Comparison of ENCODE assay signal across 8 cellular contexts in genomic region chr11:37449146-37449545, GRCh38.
DNase-seq lines count a peak whose midpoint lies in the region; ATAC-seq and TF ChIP-seq lines count a peak whose summit lies in the region.

No MANE protein-coding gene starts in this region.

- H3K9me2 ChIP-seq in OCI-LY7 (ENCODE audit: insufficient read depth, low read length) = no peaks in the 10 kb centered on the region

- intact Hi-C loops in OCI-LY7 (cut with micrococcal nuclease; ENCODE audit: unreplicated experiment) = no loop called here

- peak; percentile 0 to 54 for DNase-seq in NCI-H446 (lab: John Stamatoyannopoulos, UW)
- no peak for DNase-seq in NCI-H446 treated with DMSO at 0.1 percent for 48 hours (lab: John Stamatoyannopoulos, UW)
- no peak for DNase-seq in OCI-LY7 (ENCODE audit: low spot score)
- DNase-seq in fibroblast of the conjunctiva (ENCODE audit: low read depth) = peak; percentile 37
- peak; percentile 15 for DNase-seq in skeletal muscle cell (ENCODE audit: low read depth)
- no peak for DNase-seq in T-cell
- no peak for DNase-seq in hypothalamus (lab: John Stamatoyannopoulos, UW)
- no peak for DNase-seq in activated naive CD4-positive, alpha-beta T cell treated with anti-CD3 and anti-CD28 coated beads, Interleukin-2, amount 50 U/mL, for 16 hours

- ATAC-seq in T-cell (replicated peaks in 1 of 4) = no peak

- CTCF ChIA-PET in OCI-LY7 (lab: Charles Lee; ENCODE audit: unreplicated experiment) (no interaction called here), T-cell (lab: Charles Lee) (no interaction called here)

- H3K27ac ChIP-seq in OCI-LY7 (ENCODE audit: low read depth, low read length, poor library complexity, severe bottlenecking) = no peak overlapping the region

- H3K27ac Mint-ChIP-seq in T-cell = no peak overlapping the region

- no peaks in the 10 kb centered on the region for H3K36me3 Mint-ChIP-seq in T-cell

- peaks cover 5 to 18% (median 6%) of the 10 kb centered on the region in 3 donors for H3K9me3 Mint-ChIP-seq in T-cell

- no peaks in the 10 kb centered on the region for H3K27me3 Mint-ChIP-seq in T-cell

- no peak overlapping the region for H3K4me3 ChIP-seq in OCI-LY7 (ENCODE audit: low read depth, low read length, poor library complexity, severe bottlenecking)
- H3K4me3 ChIP-seq in skeletal muscle cell (ENCODE audit: low read depth, low read length) = no peak overlapping the region

- POLR2A ChIA-PET in OCI-LY7 (lab: Charles Lee) = no interaction called here
- POLR2A ChIA-PET in T-cell (lab: Charles Lee) = no interaction called here

- H4K20me1 ChIP-seq in OCI-LY7 (ENCODE audit: insufficient read depth, low read length) = no peaks in the 10 kb centered on the region

- H3K79me2 ChIP-seq in OCI-LY7 (ENCODE audit: insufficient read depth, low read depth, low read length) = no peaks in the 10 kb centered on the region

- H3K4me2 ChIP-seq in OCI-LY7 (ENCODE audit: low read length) = no peak overlapping the region

- no peak overlapping the region for H3K4me3 Mint-ChIP-seq in T-cell

- no peaks in the 10 kb centered on the region for H3K4me1 ChIP-seq in OCI-LY7 (ENCODE audit: insufficient read depth, low read length, poor library complexity, severe bottlenecking)

- 0 out of 2 replicates have a peak, but pooled peaks have one; percentile 37 for TF ChIP-seq CTCF in OCI-LY7 (conservative IDR thresholded peaks at IDR 0.05; ENCODE audit: low read length)

- no peaks in the 10 kb centered on the region for H3K36me3 ChIP-seq in OCI-LY7 (ENCODE audit: insufficient read depth, low read length)

- BruUV-seq in OCI-LY7 (replicated peaks; lab: Mats Ljungman, UMichigan) = no TSS peak

- no peaks in the 10 kb centered on the region for H3K4me1 Mint-ChIP-seq in T-cell

- no peak overlapping the region for H2AFZ ChIP-seq in OCI-LY7 (ENCODE audit: low read length)

- H3K9me3 ChIP-seq in OCI-LY7 (ENCODE audit: low read length) = no peaks in the 10 kb centered on the region

Comparison
In these comparisons a context has a peak if more than half of its experiments do, and no peak if none do; other contexts are left out.
1. DNase-seq: peak in NCI-H446 (2 of 2), fibroblast of the conjunctiva (single experiment) and skeletal muscle cell (single experiment); none in NCI-H446 treated with DMSO at 0.1 percent for 48 hours (single experiment), OCI-LY7 (single experiment), T-cell (0 of 34), hypothalamus (0 of 51) and activated naive CD4-positive, alpha-beta T cell treated with anti-CD3 and anti-CD28 coated beads, Interleukin-2, amount 50 U/mL, for 16 hours (single experiment).